ENCODE assay signal across 20 cellular contexts in the genomic region with DNA sequence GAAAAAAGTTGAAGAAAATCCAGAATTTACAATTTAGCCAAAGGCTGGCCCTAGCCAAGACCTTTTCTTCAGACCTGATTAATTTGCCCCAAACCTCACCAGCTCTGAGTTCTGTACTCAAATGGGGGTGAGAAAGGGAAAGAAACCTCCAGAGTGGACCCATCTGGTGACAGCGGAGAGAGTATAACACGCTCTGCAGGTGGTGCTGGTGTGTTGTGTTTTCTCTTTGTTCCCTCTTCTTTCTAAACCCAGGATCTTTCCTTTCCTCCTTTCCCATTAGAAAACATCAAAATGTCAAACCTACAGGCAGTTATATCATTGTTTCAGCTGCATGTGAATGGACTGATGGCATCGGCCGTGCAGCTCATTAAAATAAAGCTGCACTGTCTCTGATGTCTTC.
DNase-seq lines count a peak whose midpoint lies in the region; ATAC-seq and TF ChIP-seq lines count a peak whose summit lies in the region.
"Had no signal": no experiment of that assay in that cellular context is flagged by ENCODE, and none has a peak within 500 bp of the region (broad histone marks: within the 10 kb centered on the region; RNA-seq: fewer than 3 reads in every experiment).

No MANE protein-coding gene starts in this region.

- H3K18ac ChIP-seq in H9 (ENCODE audit: insufficient read length, low read depth, low read length) = no peak overlapping the region

- WGBS in H9 (ENCODE audit: extremely low coverage, insufficient read length, low lambda C conversion rate) = no CpG with 5 or more reads among the region's 4 CpGs
- 82 to 92% (median 85%) methylated on average over 4 of the region's 4 CpGs for WGBS in stomach, 5 donors

- H3K9me3 ChIP-seq in Caco-2 = no peaks in the 10 kb centered on the region
- H3K9me3 ChIP-seq in H9 (ENCODE audit: control insufficient read depth, low read depth, low read length) = peaks cover 5% of the 10 kb centered on the region
- H3K9me3 ChIP-seq in stomach = no peaks in the 10 kb centered on the region
- H3K9me3 ChIP-seq: left lung had no signal

- H3K56ac ChIP-seq in H9 (ENCODE audit: insufficient read length, low read depth, low read length) = no peak overlapping the region

- H3K23ac ChIP-seq in H9 (ENCODE audit: insufficient read length, low read depth, low read length) = no peak overlapping the region

- H2BK20ac ChIP-seq in H9 (ENCODE audit: low read depth, low read length, poor library complexity, severe bottlenecking) = no peak overlapping the region

- H3K23me2 ChIP-seq in H9 (ENCODE audit: insufficient read length, low read depth, low read length, poor library complexity, severe bottlenecking) = no peaks in the 10 kb centered on the region

- H3K4me1 ChIP-seq in Caco-2 (peaks cover 3% of the 10 kb centered on the region), H9 (ENCODE audit: insufficient read depth, low read length) (peaks cover 2% of the 10 kb centered on the region; the same call in 1 of the 2 replicates), stomach (no peaks in the 10 kb centered on the region)
- H3K4me1 ChIP-seq: left lung, parathyroid adenoma had no signal

- H3K14ac ChIP-seq in H9 (ENCODE audit: insufficient read depth, low read length) = no peak overlapping the region

- no peak overlapping the region for H2BK15ac ChIP-seq in H9 (ENCODE audit: low read depth, low read length)

- no peak overlapping the region for H4K8ac ChIP-seq in H9 (replicated peaks; ENCODE audit: insufficient read length, low read depth, low read length)

- H3K27me3 Mint-ChIP-seq in Caco-2 (ENCODE audit: insufficient read depth, unreplicated experiment) (no peaks in the 10 kb centered on the region), H9 (ENCODE audit: low read depth) (peaks cover 3% of the 10 kb centered on the region; the same call in 1 of the 2 replicates), WTC11 (ENCODE audit: low read depth) (peaks cover 5% of the 10 kb centered on the region; the same call in 1 of the 2 replicates)

- H3K9me3 Mint-ChIP-seq in Caco-2 (ENCODE audit: unreplicated experiment) (no peaks in the 10 kb centered on the region), H9 (peaks cover 7 to 8% of the 10 kb centered on the region in 2 experiments), WTC11 (peaks cover 14% of the 10 kb centered on the region)
- H3K9me3 Mint-ChIP-seq: T-helper 2 cell treated with Interferon-gamma antibody and Interleukin-4, amounts not matched to agents 5 μg/mL and 100 μg/mL, for 36 hours had no signal

- H3K4me3 Mint-ChIP-seq in Caco-2 (ENCODE audit: unreplicated experiment) = no peak overlapping the region
- H3K4me3 Mint-ChIP-seq in H9 = no peak overlapping the region
- no peak overlapping the region for H3K4me3 Mint-ChIP-seq in WTC11
- H3K4me3 Mint-ChIP-seq: T-helper 2 cell treated with Interferon-gamma antibody and Interleukin-4, amounts not matched to agents 5 μg/mL and 100 μg/mL, for 36 hours had no signal

- no peak for DNase-seq in Caco-2
- DNase-seq in H9 = no peak
- no peak for DNase-seq in WTC11 (ENCODE audit: low spot score)
- peak; percentile 22 for DNase-seq in iPS DF 4.7 (ENCODE audit: extremely low read depth, low spot score)
- no peak for DNase-seq in stomach
- no peak for DNase-seq in ureter (ENCODE audit: low spot score)
- DNase-seq: activated CD4-positive, alpha-beta T cell treated with anti-CD3 and anti-CD28 coated beads for 48 hours; activated naive CD4-positive, alpha-beta T cell treated with Interleukin-2 at 50 U/mL for 16 hours; AML-193; aorta; dorsolateral prefrontal cortex; left lung; NCI-H2081; SIG-M5; stimulated activated CD4-positive, alpha-beta T cell treated with anti-CD3 and anti-CD28 coated beads, Interleukin-4, amount 100 ng/mL, for 1 hour; stimulated activated CD8-positive, alpha-beta memory T cell treated with anti-CD3 and anti-CD28 coated beads, Interleukin-4, amount 100 ng/mL, for 48 hours had no signal

- H2AK5ac ChIP-seq in H9 (ENCODE audit: insufficient read length, low read length) = no peak overlapping the region

- H2AFZ ChIP-seq in H9 (ENCODE audit: low read length) = no peak overlapping the region
- H2AFZ ChIP-seq: parathyroid adenoma had no signal

- H3K79me1 ChIP-seq in H9 (ENCODE audit: insufficient read depth, low read depth, low read length, poor library complexity, severe bottlenecking) = no peaks in the 10 kb centered on the region

- no peaks in the 10 kb centered on the region for H4K20me1 ChIP-seq in H9 (ENCODE audit: control insufficient read depth, insufficient read depth, insufficient read length)

- H3K4ac ChIP-seq in H9 (ENCODE audit: low read depth, low read length) = no peak overlapping the region

- H3K27ac Mint-ChIP-seq in Caco-2 (ENCODE audit: unreplicated experiment) (peak overlapping the region; percentile 14), H9 (no peak overlapping the region), WTC11 (no peak overlapping the region)
- H3K27ac Mint-ChIP-seq: T-helper 2 cell treated with Interferon-gamma antibody and Interleukin-4, amounts not matched to agents 5 μg/mL and 100 μg/mL, for 36 hours had no signal

- H3K36me3 Mint-ChIP-seq in Caco-2 (ENCODE audit: insufficient read depth, unreplicated experiment) (no peaks in the 10 kb centered on the region), H9 (ENCODE audit: insufficient read depth in 1 of 3, low read depth in 3 of 3) (peaks cover 0 to 6% (median 3%) of the 10 kb centered on the region in 3 experiments; a peak in 3 of 7 replicates), WTC11 (peaks cover 15% of the 10 kb centered on the region)

- H3K36me3 ChIP-seq in Caco-2 (ENCODE audit: control insufficient read depth, insufficient read depth, low read length) = no peaks in the 10 kb centered on the region
- no peaks in the 10 kb centered on the region for H3K36me3 ChIP-seq in stomach
- H3K36me3 ChIP-seq: left lung had no signal

- no peak overlapping the region for H3K9ac ChIP-seq in H9 (ENCODE audit: extremely low read depth, insufficient read length, low read length)
- H3K9ac ChIP-seq: parathyroid adenoma had no signal

- H4K91ac ChIP-seq in H9 (ENCODE audit: insufficient read length, low read depth, low read length) = no peak overlapping the region

- H3K4me1 Mint-ChIP-seq in Caco-2 (ENCODE audit: low read depth, unreplicated experiment) = peaks cover 15% of the 10 kb centered on the region
- peaks cover 10 to 15% of the 10 kb centered on the region in 2 experiments for H3K4me1 Mint-ChIP-seq in H9
- H3K4me1 Mint-ChIP-seq in WTC11 = peaks cover 14% of the 10 kb centered on the region

- no peak overlapping the region for H2BK120ac ChIP-seq in H9 (ENCODE audit: low read depth, low read length, poor library complexity, severe bottlenecking)

- H3K27me3 ChIP-seq in Caco-2 (replicated peaks; ENCODE audit: control insufficient read depth, insufficient read depth, low read length) (no peaks in the 10 kb centered on the region), H9 (ENCODE audit: insufficient read depth, low read length) (no peaks in the 10 kb centered on the region), stomach (peaks cover 0 to 7% (median 0%) of the 10 kb centered on the region in 3 donors)
- H3K27me3 ChIP-seq: left lung had no signal

- no peak overlapping the region for H2BK5ac ChIP-seq in H9 (ENCODE audit: insufficient read length, low read length)

- no peak overlapping the region for H4K5ac ChIP-seq in H9 (ENCODE audit: insufficient read length, low read depth, low read length)

- no peaks in the 10 kb centered on the region for H3K79me2 ChIP-seq in H9 (ENCODE audit: insufficient read depth, low read length)
- H3K79me2 ChIP-seq: parathyroid adenoma had no signal

- no peak for TF ChIP-seq EP300 in stomach (IDR thresholded peaks at IDR 0.05)

- no peak overlapping the region for H2BK12ac ChIP-seq in H9 (ENCODE audit: insufficient read length, low read depth, low read length)

- no peak overlapping the region for H3T11ph ChIP-seq in H9 (ENCODE audit: low read length)

- BruUV-seq in Caco-2 (replicated peaks; lab: Mats Ljungman, UMichigan) = no TSS peak

- TF ChIP-seq POLR2A in stomach (IDR thresholded peaks at IDR 0.05) = no peak

- H3K27ac ChIP-seq in H9 (ENCODE audit: insufficient read length, low read depth, low read length) = no peak overlapping the region
- no peak overlapping the region for H3K27ac ChIP-seq in stomach
- H3K27ac ChIP-seq: dorsolateral prefrontal cortex, left lung, parathyroid adenoma had no signal

- intact Hi-C loops in Caco-2 (cut with micrococcal nuclease; ENCODE audit: unreplicated experiment) (loop anchor here (1.0 kb wide), 2 partner anchors 253 to 350 kb away; a partner anchor contains a TSS), stomach (cut with DNase I; ENCODE audit: low total_unique reads) (no loop called here)

- CTCF ChIA-PET in Caco-2 (lab: Charles Lee) = interaction anchor here (0.7 to 2.5 kb wide), 7 partner anchors 16 to 354 kb away, joined by 3 to 10 read pairs (median 5); a partner anchor contains a TSS
- CTCF ChIA-PET in WTC11 (lab: Charles Lee) = interaction anchor here (0.8 to 2.7 kb wide), 4 partner anchors 92 to 1526 kb away, joined by 3 to 10 read pairs (median 4); a partner anchor contains a TSS

- ATAC-seq in WTC11 = peak; percentile 58
- no peak for ATAC-seq in GM19463 (IDR thresholded peaks at IDR 0.05; ENCODE audit: unreplicated experiment)
- no peak for ATAC-seq in activated CD4-positive, CD25-positive, alpha-beta regulatory T cell treated with anti-CD3 and anti-CD28 coated beads, Interleukin-2, amount 50 U/mL, for 24 hours
- ATAC-seq: left lung had no signal

- H3K4me2 ChIP-seq in H9 (ENCODE audit: insufficient read depth, insufficient read length, low read length) = no peak overlapping the region

- TF ChIP-seq CTCF in Caco-2 (IDR thresholded peaks at IDR 0.05; ENCODE audit: insufficient read depth in 1 of 2, low read depth in 1 of 2, low read length in 1 of 2, severe bottlenecking in 1 of 2, unreplicated experiment in 1 of 2) (peak; percentile 19 to 25), H9 (conservative IDR thresholded peaks at IDR 0.05) (0 out of 3 replicates have a peak, but pooled peaks have one; percentile 11), WTC11 (IDR thresholded peaks at IDR 0.05) (no peak), stomach (IDR thresholded peaks at IDR 0.05) (no peak)

- POLR2A ChIA-PET in Caco-2 (lab: Charles Lee) = interaction anchor here (0.7 kb wide), 1 partner anchor 48 kb away, joined by 5 read pairs; no protein-coding TSS in a partner anchor
- POLR2A ChIA-PET in WTC11 (lab: Charles Lee) = interaction anchor here (0.7 kb wide), 1 partner anchor 218 kb away, joined by 3 read pairs; no protein-coding TSS in a partner anchor

- H3K4me3 ChIP-seq in Caco-2 (ENCODE audit: low read depth, low read length) (no peak overlapping the region), stomach (no peak overlapping the region)
- H3K4me3 ChIP-seq: dorsolateral prefrontal cortex, left lung had no signal

TF ChIP-seq in WTC11, 78 proteins besides CTCF, POLR2A, EP300 and RAD21 (continues in another document):
- TF ChIP-seq MXD4 (CRISPR knock-in tag; IDR thresholded peaks at IDR 0.05; ENCODE audit: borderline replicate concordance) = no peak

Comparison
In these comparisons a context has a peak if more than half of its experiments do, and no peak if none do; other contexts are left out.
1. CTCF ChIP-seq: peak in Caco-2 (2 of 2) and H9 (single experiment); none in WTC11 (single experiment) and stomach (0 of 7).